ENCODE assay signal across 20 cellular contexts in the genomic region with DNA sequence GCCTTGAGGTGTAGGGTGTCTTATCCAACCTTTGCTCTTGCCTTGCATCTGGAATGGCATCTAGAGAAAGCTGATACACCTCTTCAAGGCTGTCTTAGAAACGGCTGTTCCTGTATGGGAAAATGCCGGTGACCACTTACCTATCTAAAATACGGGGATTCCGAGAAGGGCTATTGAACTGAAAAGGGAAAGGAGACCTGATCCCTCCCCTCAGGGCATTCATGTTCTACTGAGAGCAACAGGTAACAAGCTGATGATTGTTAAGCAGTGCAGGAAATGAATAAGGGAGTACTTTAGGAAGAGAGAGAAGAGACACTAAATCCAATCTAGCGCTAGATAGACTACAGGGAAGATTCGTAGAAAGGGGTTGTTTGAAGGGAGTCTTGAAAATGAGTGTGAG.
DNase-seq lines count a peak whose midpoint lies in the region; FAIRE-seq and TF ChIP-seq lines count a peak whose summit lies in the region.
"Had no signal": no experiment of that assay in that cellular context is flagged by ENCODE, and none has a peak within 500 bp of the region (broad histone marks: within the 10 kb centered on the region; RNA-seq: fewer than 3 reads in every experiment).

No MANE protein-coding gene starts in this region.

- CTCF ChIA-PET in RWPE1 (lab: Yijun Ruan, JAX), result no interaction called here

- H3K27ac ChIP-seq in RWPE1, result no peak overlapping the region
- H3K27ac ChIP-seq: 22Rv1, A549, C4-2B had no signal

- POLR2A ChIA-PET in RWPE1 (lab: Yijun Ruan, JAX; ENCODE audit: low non-redundant PET), result no interaction called here

- FAIRE-seq in urothelium cell line (lab: Jason Lieb, UNC), result peak; percentile 55
- FAIRE-seq: A549, D721Med, HepG2 had no signal

- no peak for TF ChIP-seq CTCF in RWPE1 (conservative IDR thresholded peaks at IDR 0.05; ENCODE audit: low read depth)

- DNase-seq in ELF-1 (ENCODE audit: low read depth, low spot score), result peak; percentile 4
- peak; percentile 12 for DNase-seq in NCI-H69 (lab: John Stamatoyannopoulos, UW)
- peak; percentile 50 for DNase-seq in islet precursor cell
- no peak for DNase-seq in urothelium cell line (ENCODE audit: low spot score)
- DNase-seq in glomerular visceral epithelial cell (ENCODE audit: extremely low spot score), result no peak
- no peak for DNase-seq in HPDE6-E6E7 (ENCODE audit: extremely low spot score)
- DNase-seq in RWPE1 (ENCODE audit: low spot score), result no peak
- DNase-seq: AML-193; Caco-2; CD4-positive, alpha-beta T cell; DMS79; GF-D8; GOT3; H7; HFFc6 had no signal

Comparison
In these comparisons a context has a peak if more than half of its experiments do, and no peak if none do; other contexts are left out.
1. DNase-seq: peak in ELF-1 (single experiment), NCI-H69 (single experiment) and islet precursor cell (single experiment); none in urothelium cell line (single experiment), glomerular visceral epithelial cell (single experiment), HPDE6-E6E7 (single experiment) and RWPE1 (single experiment).